11 cellular contexts compared by ENCODE assay signal in genomic region chr1:165443539-165444289, GRCh38. TPM values are rescaled to one million over a fixed set of nuclear protein-coding genes. Genes with fewer than 3 reads are reported as not detected.
DNase-seq lines count a peak whose midpoint lies in the region; ATAC-seq and TF ChIP-seq lines count a peak whose summit lies in the region.
"Had no signal": no experiment of that assay in that cellular context is flagged by ENCODE, and none has a peak within 500 bp of the region (broad histone marks: within the 10 kb centered on the region; RNA-seq: fewer than 3 reads in every experiment).

No MANE protein-coding gene starts in this region.

- intact Hi-C loops in Right ventricle myocardium superior (cut with DNase I) (no loop called here), aorta (cut with DNase I) (no loop called here)

- H3K27me3 ChIP-seq in aorta (ENCODE audit: control insufficient read depth in 1 of 2, insufficient read depth in 2 of 2, low read length in 1 of 2) = peaks cover 0 to 1% of the 10 kb centered on the region in 2 donors

- no peak for DNase-seq in stimulated activated naive CD8-positive, alpha-beta T cell treated with anti-CD3 and anti-CD28 coated beads, Interleukin-15, amount 100 ng/mL, for 72 hours
- no peak for DNase-seq in stimulated activated naive CD8-positive, alpha-beta T cell treated with anti-CD3 and anti-CD28 coated beads, Interleukin-15, Interleukin-2, amounts not matched to agents 100 U/mL and 50 U/mL, for 24 hours
- DNase-seq in Right ventricle myocardium superior = no peak
- DNase-seq in aorta = no peak
- DNase-seq in NAMALWA (ENCODE audit: low spot score) = no peak
- DNase-seq: activated T-cell treated with anti-CD3 and anti-CD28 coated beads, Interleukin-2, amount 50 U/mL, for 4 hours had no signal

- no peak overlapping the region for H3K27ac ChIP-seq in aorta (ENCODE audit: low read depth in 1 of 2, low read length in 2 of 2)
- H3K27ac ChIP-seq: HL-60 had no signal

- WGBS in aorta, 2 donors = 3% methylated on average over 8 of the region's 8 CpGs

- no peak for TF ChIP-seq CTCF in nephron (IDR thresholded peaks at IDR 0.05; ENCODE audit: unreplicated experiment in 3 of 3)

- no peaks in the 10 kb centered on the region for H3K36me3 Mint-ChIP-seq in nephron (ENCODE audit: low read depth)

- H3K27me3 Mint-ChIP-seq in stimulated activated naive CD8-positive, alpha-beta T cell treated with anti-CD3 and anti-CD28 coated beads, Interleukin-15, amount 100 ng/mL, for 72 hours = peaks cover 10% of the 10 kb centered on the region
- H3K27me3 Mint-ChIP-seq in nephron (ENCODE audit: low read depth) = peaks cover 37% of the 10 kb centered on the region

- H3K27ac Mint-ChIP-seq in stimulated activated naive CD8-positive, alpha-beta T cell treated with anti-CD3 and anti-CD28 coated beads, Interleukin-15, amount 100 ng/mL, for 72 hours = no peak overlapping the region
- peak overlapping the region in 2 of 3 experiments; percentile 33 to 46 for H3K27ac Mint-ChIP-seq in nephron

- H3K36me3 ChIP-seq in aorta (ENCODE audit: control insufficient read depth in 1 of 2, insufficient read depth in 2 of 2, low read length in 1 of 2) = no peaks in the 10 kb centered on the region

- peak overlapping the region; percentile 34 to 45 for H3K4me3 Mint-ChIP-seq in stimulated activated naive CD8-positive, alpha-beta T cell treated with anti-CD3 and anti-CD28 coated beads, Interleukin-15, amount 100 ng/mL, for 72 hours
- H3K4me3 Mint-ChIP-seq in nephron = no peak overlapping the region
- H3K4me3 Mint-ChIP-seq: activated T-cell treated with anti-CD3 and anti-CD28 coated beads, Interleukin-2, amount 50 U/mL, for 4 hours had no signal

- peaks cover 0 to 2% of the 10 kb centered on the region in 2 donors for H3K4me1 ChIP-seq in aorta (ENCODE audit: control insufficient read depth in 1 of 2, insufficient read depth in 2 of 2, low read length in 2 of 2)

- no peaks in the 10 kb centered on the region for H3K4me1 Mint-ChIP-seq in stimulated activated naive CD8-positive, alpha-beta T cell treated with anti-CD3 and anti-CD28 coated beads, Interleukin-15, amount 100 ng/mL, for 72 hours
- H3K4me1 Mint-ChIP-seq in nephron = peaks cover 41% of the 10 kb centered on the region

- no peaks in the 10 kb centered on the region for H3K9me3 ChIP-seq in aorta (ENCODE audit: control insufficient read depth, low read length)

- no peaks in the 10 kb centered on the region for H3K9me3 Mint-ChIP-seq in stimulated activated naive CD8-positive, alpha-beta T cell treated with anti-CD3 and anti-CD28 coated beads, Interleukin-15, amount 100 ng/mL, for 72 hours
- no peaks in the 10 kb centered on the region for H3K9me3 Mint-ChIP-seq in nephron
- H3K9me3 Mint-ChIP-seq: activated T-cell treated with anti-CD3 and anti-CD28 coated beads, Interleukin-2, amount 50 U/mL, for 4 hours had no signal

- H3K4me3 ChIP-seq in aorta (ENCODE audit: low read length in 2 of 2) = no peak overlapping the region

- ATAC-seq in stimulated activated naive CD8-positive, alpha-beta T cell treated with anti-CD3 and anti-CD28 coated beads, Interleukin-15, amount 100 ng/mL, for 72 hours = peak; percentile 37
- ATAC-seq in stimulated activated naive CD8-positive, alpha-beta T cell treated with anti-CD3 and anti-CD28 coated beads, Interleukin-15, Interleukin-2, amounts not matched to agents 100 U/mL and 50 U/mL, for 24 hours = no peak
- ATAC-seq in Right ventricle myocardium superior (ENCODE audit: poor library complexity) = peak; percentile 81
- peak; percentile 61 for ATAC-seq in aorta (ENCODE audit: low FRiP score)
- no peak for ATAC-seq in HG03457 (IDR thresholded peaks at IDR 0.05; ENCODE audit: unreplicated experiment)
- ATAC-seq in GM19463 (IDR thresholded peaks at IDR 0.05; ENCODE audit: unreplicated experiment) = no peak

RNA-seq across cellular contexts. Expression of gene RXRG, which starts 1.2 kb away (rescaled TPM):
- 3.3 TPM for total RNA-seq in Right ventricle myocardium superior
- total RNA-seq in aorta = 1 to 10 TPM in 1 of 2 donors, not detected in 1; 2.2 TPM
- under 1 TPM in 1 of 2 donors, not detected in 1; 0.23 TPM for polyA plus RNA-seq in aorta
- total RNA-seq: activated T-cell treated with anti-CD3 and anti-CD28 coated beads, Interleukin-2, amount 50 U/mL, for 4 hours; T-helper 2 cell treated with Interferon-gamma antibody and Interleukin-4, amounts not matched to agents 100 ng/mL and 5 ng/mL, for 36 hours had no signal

Comparison
In these comparisons a context has a peak if more than half of its experiments do, and no peak if none do; other contexts are left out.
1. ATAC-seq: peak in stimulated activated naive CD8-positive, alpha-beta T cell treated with anti-CD3 and anti-CD28 coated beads, Interleukin-15, amount 100 ng/mL, for 72 hours (single experiment), Right ventricle myocardium superior (single experiment) and aorta (single experiment); none in stimulated activated naive CD8-positive, alpha-beta T cell treated with anti-CD3 and anti-CD28 coated beads, Interleukin-15, Interleukin-2, amounts not matched to agents 100 U/mL and 50 U/mL, for 24 hours (single experiment), HG03457 (single experiment) and GM19463 (single experiment).
2. H3K27ac Mint-ChIP-seq: peak in nephron (2 of 3); none in stimulated activated naive CD8-positive, alpha-beta T cell treated with anti-CD3 and anti-CD28 coated beads, Interleukin-15, amount 100 ng/mL, for 72 hours (0 of 2).
3. H3K4me3 Mint-ChIP-seq: peak in stimulated activated naive CD8-positive, alpha-beta T cell treated with anti-CD3 and anti-CD28 coated beads, Interleukin-15, amount 100 ng/mL, for 72 hours (2 of 2); none in nephron (0 of 3).